21 cellular contexts compared by ENCODE assay signal in the genomic region with DNA sequence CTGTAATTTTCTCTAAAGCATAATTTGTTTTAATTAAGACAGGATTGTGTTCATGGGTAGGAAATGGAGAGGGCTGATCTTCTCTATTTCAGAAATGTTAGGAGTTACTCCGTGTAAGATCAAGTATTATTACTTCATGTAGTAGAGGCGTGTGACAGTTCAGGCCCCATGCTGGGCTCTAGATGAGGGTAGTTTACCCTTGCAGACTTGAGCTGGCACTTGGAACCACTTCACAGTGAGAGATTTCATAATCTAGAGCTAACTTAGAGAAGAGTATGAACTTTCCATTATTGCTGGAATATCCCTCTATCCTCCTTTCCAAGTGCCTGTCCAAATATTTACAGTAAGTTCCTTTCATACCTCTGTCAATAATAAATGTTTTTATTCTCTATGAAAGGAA.
"Had no signal": no experiment of that assay in that cellular context is flagged by ENCODE, and none has a peak within 500 bp of the region (broad histone marks: within the 10 kb centered on the region; RNA-seq: fewer than 3 reads in every experiment).

No MANE protein-coding gene starts in this region.

- H3K27me3 ChIP-seq: SJSA1 had no signal

- ATAC-seq: K562 had no signal

- H3K36me3 ChIP-seq: SJSA1 had no signal

- H3K9me3 ChIP-seq: SJSA1 had no signal

- H3K4me3 ChIP-seq: K562, SJSA1, SK-N-MC had no signal

- DNase-seq: Kasumi-1, MM.1S, NCI-H1092 treated with DMSO at 0.1 percent for 48 hours, NCI-H1436, NCI-H187, NCI-H2029 treated with DMSO at 0.1 percent for 48 hours, NCI-H2171, NCI-H226, NCI-H446, NCI-H510A, NCI-H524 treated with DMSO at 0.1 percent for 48 hours, NCI-H69, NCI-H774, Right ventricle myocardium superior, RPMI8226, SIG-M5 had no signal

- H3K4me1 ChIP-seq: SJSA1 had no signal

- H3K27ac ChIP-seq: HL-60, KMS-11, SJSA1, SK-N-MC had no signal
